ENCODE assay signal across 11 cellular contexts in genomic region chr1:151620286-151620685, GRCh38. TPM values are rescaled to one million over a fixed set of nuclear protein-coding genes. Genes with fewer than 3 reads are reported as not detected.
A peak's percentile ranks its signal among the peaks of the same experiment; 100 is the strongest.
DNase-seq lines count a peak whose midpoint lies in the region; ATAC-seq and TF ChIP-seq lines count a peak whose summit lies in the region.
"Had no signal": no experiment of that assay in that cellular context is flagged by ENCODE, and none has a peak within 500 bp of the region (broad histone marks: within the 10 kb centered on the region; RNA-seq: fewer than 3 reads in every experiment).

No MANE protein-coding gene starts in this region.

- H3K36me3 Mint-ChIP-seq in HFFc6 (ENCODE audit: low read depth) = peaks cover 4% of the 10 kb centered on the region

- H3K4me3 ChIP-seq in adrenal gland = peak overlapping the region in 1 of 4 donors; percentile 2
- no peak overlapping the region for H3K4me3 ChIP-seq in spleen

- H3K9me3 Mint-ChIP-seq in HFFc6 = no peaks in the 10 kb centered on the region

- H3K9me3 ChIP-seq in adrenal gland (replicated peaks in 1 of 3) = no peaks in the 10 kb centered on the region
- no peaks in the 10 kb centered on the region for H3K9me3 ChIP-seq in spleen

- TF ChIP-seq POLR2A in adrenal gland (IDR thresholded peaks at IDR 0.05) (no peak), spleen (IDR thresholded peaks at IDR 0.05) (no peak)

- H3K27ac ChIP-seq in adrenal gland = peak overlapping the region in 4 of 5 donors; percentile 8 to 43 (median 26)
- H3K27ac ChIP-seq in spleen = peak overlapping the region in 7 of 8 donors; percentile 16 to 75 (median 42)

- H3K36me3 ChIP-seq in adrenal gland (replicated peaks in 1 of 2) = no peaks in the 10 kb centered on the region
- H3K36me3 ChIP-seq in spleen = peaks cover 0 to 21% (median 0%) of the 10 kb centered on the region in 6 donors

- WGBS in adrenal gland, 4 donors = 51 to 57% (median 54%) methylated on average over 2 of the region's 2 CpGs
- 47 to 71% (median 64%) methylated on average over 2 of the region's 2 CpGs for WGBS in spleen, 5 donors

- peak; percentile 41 for ATAC-seq in left colon
- no peak for ATAC-seq in HG03460 (IDR thresholded peaks at IDR 0.05; ENCODE audit: unreplicated experiment)

- H3K4me1 Mint-ChIP-seq in HFFc6 (ENCODE audit: low read depth) = peaks cover 42% of the 10 kb centered on the region

- TF ChIP-seq CTCF in HFFc6 (IDR thresholded peaks at IDR 0.05) (no peak), adrenal gland (IDR thresholded peaks at IDR 0.05) (no peak), spleen (IDR thresholded peaks at IDR 0.05 in 8 of 11, conservative IDR thresholded peaks at IDR 0.05 in 3 of 11) (no peak)

- H3K27me3 ChIP-seq in adrenal gland (no peaks in the 10 kb centered on the region), spleen (replicated peaks in 1 of 7) (no peaks in the 10 kb centered on the region)

- H3K27me3 Mint-ChIP-seq in HFFc6 (ENCODE audit: insufficient read depth) = no peaks in the 10 kb centered on the region

- H3K4me1 ChIP-seq in adrenal gland (replicated peaks in 1 of 2) = peaks cover 18 to 61% of the 10 kb centered on the region in 2 donors
- H3K4me1 ChIP-seq in spleen = peaks cover 0 to 79% (median 46%) of the 10 kb centered on the region in 6 donors

- intact Hi-C loops in adrenal gland (cut with DNase I) (no loop called here), left colon (cut with DNase I, micrococcal nuclease) (no loop called here), spleen (cut with DNase I; ENCODE audit: low total_unique reads) (no loop called here)

- no peak for DNase-seq in HFFc6
- peak in 1 of 7 donors; percentile 16 for DNase-seq in adrenal gland
- no peak for DNase-seq in left colon
- no peak for DNase-seq in spleen
- DNase-seq in NCI-H2171 treated with DMSO at 0.1 percent for 48 hours (lab: John Stamatoyannopoulos, UW) = no peak
- DNase-seq in activated gamma-delta T cell (lab: John Stamatoyannopoulos, UW) = no peak
- no peak for DNase-seq in effector CD4-positive, alpha-beta T cell
- DNase-seq: activated T-cell treated with anti-CD3 and anti-CD28 coated beads, Interleukin-2, amount 50 U/mL, for 1 hour; GDM1; NCI-H187 treated with DMSO at 0.1 percent for 48 hours had no signal

- H3K4me3 Mint-ChIP-seq in HFFc6 = no peak overlapping the region

- 0 out of 2 replicates have a peak overlapping the region, but pooled peaks have one; percentile 53 for H3K27ac Mint-ChIP-seq in HFFc6

RNA-seq across cellular contexts. Expression of gene SNX27, which starts 8.4 kb away (rescaled TPM):
- total RNA-seq in HFFc6 (2021; fragmentation: NEBNext Ultra II Directional; extraction: Animal tissue kit (Norgen Biotek cat#: 25700)) = 10 to 100 TPM; 29.2 to 31.8 (median 31.0) TPM
- total RNA-seq in adrenal gland (10 to 100 TPM; 20.0 to 46.7 (median 33.3) TPM), left colon (10 to 100 TPM; 28.4 to 30.6 TPM), spleen (10 to 100 TPM; 40.4 to 69.6 (median 53.5) TPM)
- polyA plus RNA-seq in adrenal gland (10 to 100 TPM in 2 of 3 donors, 1 to 10 TPM in 1; 6.0 to 21.8 (median 10.9) TPM), spleen (1 to 10 TPM; 3.1 to 9.0 (median 3.6) TPM)
